ENCODE assay signal across 1 cellular context in the genomic region with DNA sequence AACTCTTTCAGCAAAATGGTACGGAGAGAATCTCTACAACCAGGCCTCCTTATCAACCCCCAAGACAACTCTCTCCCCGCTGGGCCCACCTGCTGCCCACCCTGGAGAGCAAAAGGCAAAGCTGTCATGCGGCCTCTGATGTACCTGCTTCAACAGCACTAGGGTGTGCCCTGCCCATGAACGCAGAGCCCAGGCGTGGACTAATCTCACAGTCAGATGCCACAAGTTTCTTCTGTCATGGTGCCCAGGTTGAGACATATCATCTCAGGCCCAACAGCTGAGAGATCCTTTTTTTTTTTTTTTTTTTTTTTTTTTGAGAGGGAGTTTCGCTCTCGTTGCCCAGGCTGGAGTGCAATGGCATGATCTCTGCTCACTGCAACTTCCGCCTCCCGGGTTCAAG.
TF ChIP-seq lines count a peak whose summit lies in the region.

No MANE protein-coding gene starts in this region.

TF ChIP-seq in HepG2, 621 proteins besides CTCF, POLR2A, EP300 and RAD21:
- TF ChIP-seq ZNF331 (CRISPR knock-in tag; IDR thresholded peaks at IDR 0.05), result no peak
- no peak for TF ChIP-seq ZNF256 (CRISPR knock-in tag; conservative IDR thresholded peaks at IDR 0.05)
- TF ChIP-seq ZNF329 (CRISPR knock-in tag; IDR thresholded peaks at IDR 0.05; ENCODE audit: low read depth), result no peak
- no peak for TF ChIP-seq TCF7L2 (IDR thresholded peaks at IDR 0.05; ENCODE audit: low read depth, low read length)
- no peak for TF ChIP-seq KMT2B (CRISPR knock-in tag; IDR thresholded peaks at IDR 0.05)
- TF ChIP-seq, protein P1, sequence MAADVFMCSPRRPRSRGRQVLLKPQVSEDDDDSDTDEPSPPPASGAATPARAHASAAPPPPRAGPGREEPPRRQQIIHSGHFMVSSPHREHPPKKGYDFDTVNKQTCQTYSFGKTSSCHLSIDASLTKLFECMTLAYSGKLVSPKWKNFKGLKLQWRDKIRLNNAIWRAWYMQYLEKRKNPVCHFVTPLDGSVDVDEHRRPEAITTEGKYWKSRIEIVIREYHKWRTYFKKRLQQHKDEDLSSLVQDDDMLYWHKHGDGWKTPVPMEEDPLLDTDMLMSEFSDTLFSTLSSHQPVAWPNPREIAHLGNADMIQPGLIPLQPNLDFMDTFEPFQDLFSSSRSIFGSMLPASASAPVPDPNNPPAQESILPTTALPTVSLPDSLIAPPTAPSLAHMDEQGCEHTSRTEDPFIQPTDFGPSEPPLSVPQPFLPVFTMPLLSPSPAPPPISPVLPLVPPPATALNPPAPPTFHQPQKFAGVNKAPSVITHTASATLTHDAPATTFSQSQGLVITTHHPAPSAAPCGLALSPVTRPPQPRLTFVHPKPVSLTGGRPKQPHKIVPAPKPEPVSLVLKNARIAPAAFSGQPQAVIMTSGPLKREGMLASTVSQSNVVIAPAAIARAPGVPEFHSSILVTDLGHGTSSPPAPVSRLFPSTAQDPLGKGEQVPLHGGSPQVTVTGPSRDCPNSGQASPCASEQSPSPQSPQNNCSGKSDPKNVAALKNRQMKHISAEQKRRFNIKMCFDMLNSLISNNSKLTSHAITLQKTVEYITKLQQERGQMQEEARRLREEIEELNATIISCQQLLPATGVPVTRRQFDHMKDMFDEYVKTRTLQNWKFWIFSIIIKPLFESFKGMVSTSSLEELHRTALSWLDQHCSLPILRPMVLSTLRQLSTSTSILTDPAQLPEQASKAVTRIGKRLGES (CRISPR knock-in tag; IDR thresholded peaks at IDR 0.05; ENCODE audit: borderline replicate concordance), result no peak
- TF ChIP-seq, protein P2, sequence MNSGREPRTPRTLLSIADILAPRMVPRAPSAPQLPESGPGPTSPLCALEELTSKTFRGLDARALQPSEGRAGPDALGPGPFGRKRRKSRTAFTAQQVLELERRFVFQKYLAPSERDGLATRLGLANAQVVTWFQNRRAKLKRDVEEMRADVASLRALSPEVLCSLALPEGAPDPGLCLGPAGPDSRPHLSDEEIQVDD (CRISPR knock-in tag; IDR thresholded peaks at IDR 0.05; ENCODE audit: borderline replicate concordance), result no peak
- TF ChIP-seq HDAC2 (CRISPR knock-in tag; IDR thresholded peaks at IDR 0.05), result no peak
- TF ChIP-seq MEF2D (CRISPR knock-in tag; IDR thresholded peaks at IDR 0.05), result no peak
TF ChIP-seq in HepG2: peak in this region for 0.
